Comparison of ENCODE assay signal across 16 cellular contexts in genomic region chr6:97978855-97979271, GRCh38.
DNase-seq lines count a peak whose midpoint lies in the region; ATAC-seq and TF ChIP-seq lines count a peak whose summit lies in the region.
"Had no signal": no experiment of that assay in that cellular context is flagged by ENCODE, and none has a peak within 500 bp of the region (broad histone marks: within the 10 kb centered on the region; RNA-seq: fewer than 3 reads in every experiment).

No MANE protein-coding gene starts in this region.

- H3K9me3 ChIP-seq in A673 (ENCODE audit: low read depth, low read length, poor library complexity, severe bottlenecking) (no peaks in the 10 kb centered on the region), OCI-LY1 (ENCODE audit: low read length) (no peaks in the 10 kb centered on the region)
- H3K9me3 ChIP-seq: psoas muscle had no signal

- no peaks in the 10 kb centered on the region for H3F3A ChIP-seq in GM23338 (replicated peaks; ENCODE audit: low read depth)
- H3F3A ChIP-seq in OCI-LY1 (ENCODE audit: insufficient read depth, low read length), result no peaks in the 10 kb centered on the region

- no peaks in the 10 kb centered on the region for H3K27me3 ChIP-seq in A673 (replicated peaks; ENCODE audit: insufficient read depth, low read depth, low read length, poor library complexity)
- no peaks in the 10 kb centered on the region for H3K27me3 ChIP-seq in GM23338 (ENCODE audit: insufficient read depth)
- H3K27me3 ChIP-seq in OCI-LY1 (ENCODE audit: insufficient read depth, low read length), result no peaks in the 10 kb centered on the region

- H3K4me2 ChIP-seq in GM23338 (no peak overlapping the region), OCI-LY1 (ENCODE audit: low read length) (no peak overlapping the region)

- no peaks in the 10 kb centered on the region for H4K20me1 ChIP-seq in GM23338 (replicated peaks; ENCODE audit: insufficient read depth)
- H4K20me1 ChIP-seq in OCI-LY1 (ENCODE audit: insufficient read depth, low read length), result no peaks in the 10 kb centered on the region

- intact Hi-C loops in A673 (cut with micrococcal nuclease; ENCODE audit: unreplicated experiment), result no loop called here

- no peak overlapping the region for H3K4me3 ChIP-seq in A673 (ENCODE audit: low read depth, low read length, poor library complexity, severe bottlenecking)
- H3K4me3 ChIP-seq in GM23338, result no peak overlapping the region
- H3K4me3 ChIP-seq in OCI-LY1 (ENCODE audit: low read depth, low read length, poor library complexity, severe bottlenecking), result no peak overlapping the region
- H3K4me3 ChIP-seq: psoas muscle had no signal

- H3K4me3 Mint-ChIP-seq in GM23338 (no peak overlapping the region), glutamatergic neuron (ENCODE audit: unreplicated experiment) (no peak overlapping the region)
- H3K4me3 Mint-ChIP-seq: activated naive CD4-positive, alpha-beta T cell treated with anti-CD3 and anti-CD28 coated beads, Interleukin-2, amount 50 U/mL, for 24 hours had no signal

- H2AFZ ChIP-seq in GM23338, result peak overlapping the region; percentile 30
- no peak overlapping the region for H2AFZ ChIP-seq in OCI-LY1 (ENCODE audit: low read length)

- H3K27ac Mint-ChIP-seq in GM23338 (no peak overlapping the region), glutamatergic neuron (ENCODE audit: unreplicated experiment) (no peak overlapping the region)
- H3K27ac Mint-ChIP-seq: activated naive CD4-positive, alpha-beta T cell treated with anti-CD3 and anti-CD28 coated beads, Interleukin-2, amount 50 U/mL, for 24 hours had no signal

- POLR2A ChIA-PET in A673 (lab: Charles Lee; ENCODE audit: low non-redundant PET), result no interaction called here

- H3K4me1 ChIP-seq in A673 (ENCODE audit: insufficient read depth, low read length, poor library complexity, severe bottlenecking) (no peaks in the 10 kb centered on the region), GM23338 (ENCODE audit: insufficient read depth) (no peaks in the 10 kb centered on the region), OCI-LY1 (ENCODE audit: insufficient read depth, low read length, severe bottlenecking) (no peaks in the 10 kb centered on the region)
- H3K4me1 ChIP-seq: psoas muscle had no signal

- no peak overlapping the region for H3K9ac ChIP-seq in OCI-LY1 (ENCODE audit: low read length)

- H3K9me2 ChIP-seq in GM23338 (ENCODE audit: insufficient read depth) (no peaks in the 10 kb centered on the region), OCI-LY1 (ENCODE audit: low read depth, low read length) (no peaks in the 10 kb centered on the region)

- H3K9me3 Mint-ChIP-seq in GM23338, result no peaks in the 10 kb centered on the region
- H3K9me3 Mint-ChIP-seq in glutamatergic neuron (ENCODE audit: unreplicated experiment), result no peaks in the 10 kb centered on the region
- H3K9me3 Mint-ChIP-seq: activated naive CD4-positive, alpha-beta T cell treated with anti-CD3 and anti-CD28 coated beads, Interleukin-2, amount 50 U/mL, for 24 hours had no signal

- H3K36me3 Mint-ChIP-seq in GM23338 (ENCODE audit: low read depth), result no peaks in the 10 kb centered on the region
- H3K36me3 Mint-ChIP-seq in glutamatergic neuron (ENCODE audit: unreplicated experiment), result no peaks in the 10 kb centered on the region
- H3K36me3 Mint-ChIP-seq: activated naive CD4-positive, alpha-beta T cell treated with anti-CD3 and anti-CD28 coated beads, Interleukin-2, amount 50 U/mL, for 24 hours had no signal

- no TSS peak for BruUV-seq in A673 (replicated peaks; lab: Mats Ljungman, UMichigan)

- DNase-seq in A673 (ENCODE audit: low spot score) (peak; percentile 39), GM23338 (ENCODE audit: low spot score) (peak; percentile 80), glutamatergic neuron (peak; percentile 34), T1000 (lab: John Stamatoyannopoulos, UW) (no peak), amygdala (lab: John Stamatoyannopoulos, UW) (no peak)
- no peak for DNase-seq in activated effector memory CD4-positive, alpha-beta T cell treated with anti-CD3 and anti-CD28 coated beads, Interleukin-2, amount 50 U/mL, for 16 hours
- DNase-seq: AML-193; central memory CD4-positive, alpha-beta T cell; midbrain; NCI-H146; psoas muscle; stimulated activated CD4-positive, alpha-beta T cell treated with anti-CD3 and anti-CD28 coated beads, Interleukin-2, amount 100 ng/mL, for 48 hours; stimulated activated naive CD8-positive, alpha-beta T cell treated with anti-CD3 and anti-CD28 coated beads, Interleukin-15, Interleukin-2, amounts not matched to agents 100 U/mL and 50 U/mL, for 24 hours had no signal

- H3K36me3 ChIP-seq in A673 (ENCODE audit: insufficient read depth, low read length, poor library complexity, severe bottlenecking) (no peaks in the 10 kb centered on the region), GM23338 (ENCODE audit: insufficient read depth) (no peaks in the 10 kb centered on the region), OCI-LY1 (ENCODE audit: insufficient read depth, low read length) (no peaks in the 10 kb centered on the region)

- TF ChIP-seq CTCF in A673 (conservative IDR thresholded peaks at IDR 0.05; ENCODE audit: low read depth, low read length) (0 out of 2 replicates have a peak, but pooled peaks have one; percentile 27), GM23338 (conservative IDR thresholded peaks at IDR 0.05; ENCODE audit: low read depth in 2 of 2) (peak; percentile 69 to 74), OCI-LY1 (IDR thresholded peaks at IDR 0.05; ENCODE audit: low read length) (peak; percentile 36; the same call in 1 of the 2 replicates), glutamatergic neuron (IDR thresholded peaks at IDR 0.05; ENCODE audit: partially characterized antibody, unreplicated experiment) (no peak)

- no peaks in the 10 kb centered on the region; the same call in 2 of the 3 replicates for H3K4me1 Mint-ChIP-seq in GM23338
- no peaks in the 10 kb centered on the region for H3K4me1 Mint-ChIP-seq in glutamatergic neuron (ENCODE audit: low read depth, unreplicated experiment)
- H3K4me1 Mint-ChIP-seq: activated naive CD4-positive, alpha-beta T cell treated with anti-CD3 and anti-CD28 coated beads, Interleukin-2, amount 50 U/mL, for 24 hours had no signal

- CTCF ChIA-PET in A673 (lab: Charles Lee), result no interaction called here

- ATAC-seq in GM23338 (peak; percentile 96), GM19463 (IDR thresholded peaks at IDR 0.05; ENCODE audit: unreplicated experiment) (no peak)
- ATAC-seq: psoas muscle; stimulated activated naive CD8-positive, alpha-beta T cell treated with anti-CD3 and anti-CD28 coated beads, Interleukin-15, Interleukin-2, amounts not matched to agents 100 U/mL and 50 U/mL, for 24 hours had no signal

- H3K27ac ChIP-seq in A673 (ENCODE audit: low read depth, low read length, poor library complexity, severe bottlenecking), result no peak overlapping the region
- peak overlapping the region; percentile 51; the same call in 1 of the 2 replicates for H3K27ac ChIP-seq in GM23338 (ENCODE audit: low read depth)
- H3K27ac ChIP-seq in OCI-LY1 (ENCODE audit: low read depth, low read length, poor library complexity, severe bottlenecking), result no peak overlapping the region
- H3K27ac ChIP-seq: psoas muscle had no signal

- H3K27me3 Mint-ChIP-seq in GM23338 (ENCODE audit: insufficient read depth, low read depth, poor library complexity) (peaks cover 2% of the 10 kb centered on the region), glutamatergic neuron (ENCODE audit: unreplicated experiment) (no peaks in the 10 kb centered on the region)
- H3K27me3 Mint-ChIP-seq: activated naive CD4-positive, alpha-beta T cell treated with anti-CD3 and anti-CD28 coated beads, Interleukin-2, amount 50 U/mL, for 24 hours had no signal

- no peaks in the 10 kb centered on the region for H3K79me2 ChIP-seq in GM23338 (replicated peaks; ENCODE audit: insufficient read depth)
- no peaks in the 10 kb centered on the region for H3K79me2 ChIP-seq in OCI-LY1 (ENCODE audit: insufficient read depth, low read length)

TF ChIP-seq in GM23338, 12 proteins besides CTCF, POLR2A, EP300 and RAD21 (continues in another document):
- no peak for TF ChIP-seq ZNF331 (CRISPR knock-in tag; IDR thresholded peaks at IDR 0.05; ENCODE audit: low read depth)
- TF ChIP-seq ETS1 (IDR thresholded peaks at IDR 0.05), result no peak
- TF ChIP-seq EZH2 (IDR thresholded peaks at IDR 0.05; ENCODE audit: low read depth, unreplicated experiment), result no peak
- no peak for TF ChIP-seq REST (IDR thresholded peaks at IDR 0.05; ENCODE audit: unreplicated experiment)
- TF ChIP-seq JUNB (IDR thresholded peaks at IDR 0.05; ENCODE audit: unreplicated experiment), result no peak
- no peak for TF ChIP-seq EZH2phosphoT487 (IDR thresholded peaks at IDR 0.05; ENCODE audit: unreplicated experiment)
- TF ChIP-seq STAT1 (IDR thresholded peaks at IDR 0.05; ENCODE audit: unreplicated experiment), result no peak

Comparison
In these comparisons a context has a peak if more than half of its experiments do, and no peak if none do; other contexts are left out.
1. DNase-seq: peak in A673 (single experiment), GM23338 (single experiment) and glutamatergic neuron (single experiment); none in T1000 (single experiment), activated effector memory CD4-positive, alpha-beta T cell treated with anti-CD3 and anti-CD28 coated beads, Interleukin-2, amount 50 U/mL, for 16 hours (single experiment) and amygdala (0 of 56).